Comparison of ENCODE assay signal across 1 cellular context in genomic region chr3:167125612-167126407, GRCh38.
TF ChIP-seq lines count a peak whose summit lies in the region.

No MANE protein-coding gene starts in this region.

TF ChIP-seq in GM23338, 12 proteins besides CTCF, POLR2A, EP300 and RAD21 (continued from another document):
- no peak for TF ChIP-seq ZNF462 (CRISPR knock-in tag; IDR thresholded peaks at IDR 0.05)
- no peak for TF ChIP-seq EZH2phosphoT487 (IDR thresholded peaks at IDR 0.05; ENCODE audit: unreplicated experiment)
TF ChIP-seq in GM23338: peak in this region for 0.
